ENCODE assay signal across 12 cellular contexts in the genomic region with DNA sequence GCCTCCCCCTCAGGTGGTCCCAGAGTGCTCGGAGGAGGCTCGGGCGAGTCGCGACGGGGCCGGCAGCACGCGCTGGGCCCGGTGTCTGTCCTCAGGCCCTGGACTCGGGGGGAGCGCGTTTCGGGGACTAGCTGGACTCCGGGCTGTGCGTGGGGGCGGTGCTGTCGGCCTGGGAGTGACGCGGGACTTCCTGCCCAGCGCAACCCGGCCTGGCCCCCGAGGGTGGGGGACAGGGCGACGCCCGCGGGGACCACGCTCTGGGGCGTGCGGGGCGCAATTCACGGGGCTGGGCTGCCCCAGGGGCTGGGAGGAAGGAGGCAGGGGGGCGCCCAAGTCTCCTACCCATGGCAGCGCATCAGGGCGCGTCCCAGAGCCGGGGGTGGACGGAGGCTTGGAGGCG. TPM values are rescaled to one million over a fixed set of nuclear protein-coding genes. Genes with fewer than 3 reads are reported as not detected.
DNase-seq lines count a peak whose midpoint lies in the region; ATAC-seq and TF ChIP-seq lines count a peak whose summit lies in the region.
"Had no signal": no experiment of that assay in that cellular context is flagged by ENCODE, and none has a peak within 500 bp of the region (broad histone marks: within the 10 kb centered on the region; RNA-seq: fewer than 3 reads in every experiment).

No MANE protein-coding gene starts in this region.

- peaks cover 19% of the 10 kb centered on the region for H3K27me3 ChIP-seq in ascending aorta
- peaks cover 74 to 100% of the 10 kb centered on the region in 2 donors for H3K27me3 ChIP-seq in left lung
- H3K27me3 ChIP-seq in thoracic aorta (replicated peaks; ENCODE audit: insufficient read depth): no peaks in the 10 kb centered on the region
- H3K27me3 ChIP-seq in ovary: peaks cover 7% of the 10 kb centered on the region

- 54 to 64% (median 63%) methylated on average over 26 to 39 of the region's 39 CpGs for WGBS in ovary, 3 donors

- no peaks in the 10 kb centered on the region for H3K9me3 ChIP-seq in ascending aorta
- no peaks in the 10 kb centered on the region for H3K9me3 ChIP-seq in left lung
- no peaks in the 10 kb centered on the region for H3K9me3 ChIP-seq in thoracic aorta
- H3K9me3 ChIP-seq in ovary: no peaks in the 10 kb centered on the region

- H3K36me3 Mint-ChIP-seq in activated naive CD4-positive, alpha-beta T cell treated with anti-CD3 and anti-CD28 coated beads, Interleukin-2, amount 50 U/mL, for 24 hours: no peaks in the 10 kb centered on the region
- H3K36me3 Mint-ChIP-seq in activated naive CD4-positive, alpha-beta T cell treated with anti-CD3 and anti-CD28 coated beads, Interleukin-2, amount 50 U/mL, for 72 hours: no peaks in the 10 kb centered on the region
- no peaks in the 10 kb centered on the region for H3K36me3 Mint-ChIP-seq in glutamatergic neuron (ENCODE audit: unreplicated experiment)

- H3K27me3 Mint-ChIP-seq in activated naive CD4-positive, alpha-beta T cell treated with anti-CD3 and anti-CD28 coated beads, Interleukin-2, amount 50 U/mL, for 24 hours: peaks cover 30% of the 10 kb centered on the region
- H3K27me3 Mint-ChIP-seq in glutamatergic neuron (ENCODE audit: unreplicated experiment): peaks cover 23% of the 10 kb centered on the region

- H3K4me1 ChIP-seq in ascending aorta (peaks cover 0 to 3% of the 10 kb centered on the region in 2 donors), left lung (peaks cover 10 to 43% of the 10 kb centered on the region in 2 donors), thoracic aorta (ENCODE audit: control insufficient read depth in 1 of 2, low read depth in 2 of 2) (peaks cover 0 to 18% of the 10 kb centered on the region in 2 donors), ovary (ENCODE audit: insufficient read depth) (peaks cover 9% of the 10 kb centered on the region)

- intact Hi-C loops in ascending aorta (cut with DNase I) (no loop called here), left lung (cut with DNase I) (no loop called here), ovary (cut with DNase I) (no loop called here)

- peak overlapping the region in 1 of 2 donors; percentile 56 for H3K4me3 ChIP-seq in ascending aorta
- peak overlapping the region in 1 of 2 donors; percentile 46 for H3K4me3 ChIP-seq in left lung
- peak overlapping the region; percentile 52 for H3K4me3 ChIP-seq in thoracic aorta
- H3K4me3 ChIP-seq in ovary: no peak overlapping the region

- TF ChIP-seq CTCF in ascending aorta (IDR thresholded peaks at IDR 0.05) (no peak), left lung (IDR thresholded peaks at IDR 0.05) (no peak), thoracic aorta (IDR thresholded peaks at IDR 0.05) (no peak), ovary (IDR thresholded peaks at IDR 0.05) (no peak), glutamatergic neuron (IDR thresholded peaks at IDR 0.05; ENCODE audit: partially characterized antibody, unreplicated experiment) (no peak)

- no peak for TF ChIP-seq EP300 in ovary (IDR thresholded peaks at IDR 0.05)

- H3K27ac ChIP-seq in ascending aorta (peak overlapping the region; percentile 8 to 49), left lung (peak overlapping the region in 1 of 2 donors; percentile 73), thoracic aorta (peak overlapping the region in 1 of 2 donors; percentile 52), ovary (no peak overlapping the region)

- no peak for ATAC-seq in activated naive CD4-positive, alpha-beta T cell treated with anti-CD3 and anti-CD28 coated beads, Interleukin-2, amount 50 U/mL, for 72 hours
- ATAC-seq in left lung (peak; percentile 33), thoracic aorta (ENCODE audit: insufficient number of reproducible peaks, low FRiP score, low read depth) (no peak), GM21576 (IDR thresholded peaks at IDR 0.05; ENCODE audit: unreplicated experiment) (no peak)

- no peak overlapping the region for H3K27ac Mint-ChIP-seq in activated naive CD4-positive, alpha-beta T cell treated with anti-CD3 and anti-CD28 coated beads, Interleukin-2, amount 50 U/mL, for 24 hours
- no peak overlapping the region for H3K27ac Mint-ChIP-seq in activated naive CD4-positive, alpha-beta T cell treated with anti-CD3 and anti-CD28 coated beads, Interleukin-2, amount 50 U/mL, for 72 hours
- no peak overlapping the region for H3K27ac Mint-ChIP-seq in glutamatergic neuron (ENCODE audit: unreplicated experiment)

- DNase-seq in activated naive CD4-positive, alpha-beta T cell treated with anti-CD3 and anti-CD28 coated beads, Interleukin-2, amount 50 U/mL, for 72 hours (ENCODE audit: low spot score in 2 of 2): no peak
- DNase-seq in ascending aorta (ENCODE audit: low spot score in 2 of 2) (no peak), left lung (no peak), thoracic aorta (ENCODE audit: low spot score) (no peak), ovary (no peak), glutamatergic neuron (no peak)
- DNase-seq: activated CD4-positive, alpha-beta T cell treated with anti-CD3 and anti-CD28 coated beads, Interleukin-2, amount 50 U/mL, for 4 hours; effector CD4-positive, alpha-beta T cell; mesenchymal stem cell; NCI-H1694 treated with DMSO at 0.1 percent for 48 hours had no signal

- H3K4me3 Mint-ChIP-seq in activated naive CD4-positive, alpha-beta T cell treated with anti-CD3 and anti-CD28 coated beads, Interleukin-2, amount 50 U/mL, for 24 hours: peak overlapping the region; percentile 60
- H3K4me3 Mint-ChIP-seq in glutamatergic neuron (ENCODE audit: unreplicated experiment): no peak overlapping the region

- peaks cover 3% of the 10 kb centered on the region for H3K4me1 Mint-ChIP-seq in activated naive CD4-positive, alpha-beta T cell treated with anti-CD3 and anti-CD28 coated beads, Interleukin-2, amount 50 U/mL, for 24 hours
- peaks cover 4% of the 10 kb centered on the region for H3K4me1 Mint-ChIP-seq in glutamatergic neuron (ENCODE audit: low read depth, unreplicated experiment)

- H3K9me3 Mint-ChIP-seq in activated naive CD4-positive, alpha-beta T cell treated with anti-CD3 and anti-CD28 coated beads, Interleukin-2, amount 50 U/mL, for 24 hours: no peaks in the 10 kb centered on the region
- no peaks in the 10 kb centered on the region for H3K9me3 Mint-ChIP-seq in activated naive CD4-positive, alpha-beta T cell treated with anti-CD3 and anti-CD28 coated beads, Interleukin-2, amount 50 U/mL, for 72 hours
- peaks cover 5% of the 10 kb centered on the region for H3K9me3 Mint-ChIP-seq in glutamatergic neuron (ENCODE audit: unreplicated experiment)

- H3K36me3 ChIP-seq in ascending aorta: no peaks in the 10 kb centered on the region
- no peaks in the 10 kb centered on the region for H3K36me3 ChIP-seq in left lung
- H3K36me3 ChIP-seq in thoracic aorta: no peaks in the 10 kb centered on the region
- H3K36me3 ChIP-seq in ovary: no peaks in the 10 kb centered on the region

- TF ChIP-seq POLR2A in ovary (IDR thresholded peaks at IDR 0.05): no peak

RNA-seq across cellular contexts. Expression of a gene that starts 2.4 kb away (rescaled TPM):
- total RNA-seq in activated naive CD4-positive, alpha-beta T cell treated with anti-CD3 and anti-CD28 coated beads, Interleukin-2, amount 50 U/mL, for 72 hours: not detected
- total RNA-seq in ascending aorta: 1.5 TPM
- 1 to 10 TPM; 1.3 to 4.1 TPM for total RNA-seq in left lung
- total RNA-seq in thoracic aorta: 1 to 10 TPM; 5.1 to 9.5 TPM
- total RNA-seq in ovary: 1 to 10 TPM in 4 of 7 donors, under 1 TPM in 3; 0.23 to 2.2 (median 1.1) TPM
- under 1 TPM; 0.36 to 0.47 TPM for polyA plus RNA-seq in ovary
- 1.6 TPM for total RNA-seq in glutamatergic neuron (ENCODE audit: unreplicated experiment)

RNA-seq across cellular contexts. Expression of a gene that starts 5.2 kb away (rescaled TPM):
- not detected for total RNA-seq in activated naive CD4-positive, alpha-beta T cell treated with anti-CD3 and anti-CD28 coated beads, Interleukin-2, amount 50 U/mL, for 72 hours
- total RNA-seq in ascending aorta (not detected), left lung (not detected), thoracic aorta (not detected), ovary (1 to 10 TPM in 5 of 7 donors, under 1 TPM in 1, not detected in 1; 0.35 to 9.3 (median 2.9) TPM), glutamatergic neuron (ENCODE audit: unreplicated experiment) (0.61 TPM)
- polyA plus RNA-seq in ovary: under 1 TPM in 1 of 2 donors, not detected in 1; 0.06 TPM

RNA-seq across cellular contexts. Expression of a gene that starts 41.4 kb away (rescaled TPM):
- total RNA-seq in activated naive CD4-positive, alpha-beta T cell treated with anti-CD3 and anti-CD28 coated beads, Interleukin-2, amount 50 U/mL, for 72 hours: 100 to 1,000 TPM; 101 to 201 TPM
- total RNA-seq in ascending aorta (21.4 TPM), left lung (10 to 100 TPM; 16.2 to 45.3 TPM), thoracic aorta (10 to 100 TPM in 1 of 2 donors, 1 to 10 TPM in 1; 7.2 to 14.0 TPM), ovary (1 to 10 TPM; 1.9 to 5.9 (median 4.4) TPM), glutamatergic neuron (ENCODE audit: unreplicated experiment) (5.4 TPM)
- 1 to 10 TPM in 1 of 2 donors, under 1 TPM in 1; 0.48 to 1.7 TPM for polyA plus RNA-seq in ovary

Comparison
In these comparisons a context has a peak if more than half of its experiments do, and no peak if none do; other contexts are left out.
1. H3K27ac ChIP-seq: peak in ascending aorta (2 of 2); none in ovary (0 of 2).